In genomic region chr1:92980732-92981647, GRCh38 we compare ENCODE assay signal across 10 cellular contexts. TPM values are rescaled to one million over a fixed set of nuclear protein-coding genes. Genes with fewer than 3 reads are reported as not detected.
DNase-seq lines count a peak whose midpoint lies in the region; ATAC-seq, FAIRE-seq and TF ChIP-seq lines count a peak whose summit lies in the region.
"Had no signal": no experiment of that assay in that cellular context is flagged by ENCODE, and none has a peak within 500 bp of the region (broad histone marks: within the 10 kb centered on the region; RNA-seq: fewer than 3 reads in every experiment).

No MANE protein-coding gene starts in this region.

- H3K27me3 Mint-ChIP-seq in activated B cell treated with CpG ODN at 0.5 μM for 24 hours = no peaks in the 10 kb centered on the region
- H3K27me3 Mint-ChIP-seq in naive thymus-derived CD8-positive, alpha-beta T cell = no peaks in the 10 kb centered on the region

- H3K4me1 Mint-ChIP-seq in activated B cell treated with CpG ODN at 0.5 μM for 24 hours = peaks cover 67% of the 10 kb centered on the region
- H3K4me1 Mint-ChIP-seq in naive thymus-derived CD8-positive, alpha-beta T cell = peaks cover 5 to 49% (median 21%) of the 10 kb centered on the region in 4 donors

- ATAC-seq in GM19023 (IDR thresholded peaks at IDR 0.05; ENCODE audit: unreplicated experiment) (peak; percentile 60), HG02938 (IDR thresholded peaks at IDR 0.05; ENCODE audit: unreplicated experiment) (peak; percentile 61), activated B cell treated with CpG ODN at 0.5 μM for 24 hours (ENCODE audit: low read depth) (peak; percentile 59)
- peak; percentile 95 for ATAC-seq in naive thymus-derived CD8-positive, alpha-beta T cell

- POLR2A ChIA-PET in activated B cell treated with CpG ODN at 0.5 μM for 24 hours (lab: Charles Lee) = interaction anchor here (0.6 to 3.0 kb wide), 12 partner anchors 9 to 149 kb away, joined by 3 to 62 read pairs (median 4); partner anchors contain the start of genes DIPK1A, MTF2 and RPL5
- POLR2A ChIA-PET in naive thymus-derived CD8-positive, alpha-beta T cell (lab: Charles Lee) = interaction anchor here (0.7 to 3.1 kb wide), 8 partner anchors 9 to 984 kb away, joined by 3 to 38 read pairs (median 10); partner anchors contain the start of gene DIPK1A

- no peaks in the 10 kb centered on the region for H3K36me3 Mint-ChIP-seq in activated B cell treated with CpG ODN at 0.5 μM for 24 hours (ENCODE audit: low read depth)
- H3K36me3 Mint-ChIP-seq in naive thymus-derived CD8-positive, alpha-beta T cell = no peaks in the 10 kb centered on the region

- H3K9me3 Mint-ChIP-seq in activated B cell treated with CpG ODN at 0.5 μM for 24 hours = no peaks in the 10 kb centered on the region
- H3K9me3 Mint-ChIP-seq in naive thymus-derived CD8-positive, alpha-beta T cell = peaks cover 0 to 3% (median 2%) of the 10 kb centered on the region in 9 donors

- CTCF ChIA-PET in activated B cell treated with CpG ODN at 0.5 μM for 24 hours (lab: Charles Lee) = interaction anchor here (0.8 to 4.8 kb wide), 9 partner anchors 9 to 123 kb away, joined by 3 to 57 read pairs (median 4); partner anchors contain the start of gene DIPK1A

- H3K27ac Mint-ChIP-seq in activated B cell treated with CpG ODN at 0.5 μM for 24 hours = peak overlapping the region; percentile 94
- H3K27ac Mint-ChIP-seq in naive thymus-derived CD8-positive, alpha-beta T cell = peak overlapping the region; percentile 93 to 99 (median 97)

- FAIRE-seq in HTR-8/SVneo (lab: Jason Lieb, UNC) = no peak

- no peak for TF ChIP-seq CTCF in activated B cell treated with CpG ODN at 0.5 μM for 24 hours (IDR thresholded peaks at IDR 0.05)

- no peak for DNase-seq in activated B cell treated with CpG ODN at 0.5 μM for 24 hours
- DNase-seq in naive thymus-derived CD8-positive, alpha-beta T cell = peak in 8 of 10 donors; percentile 60 to 90 (median 82)
- no peak for DNase-seq in SK-N-DZ (ENCODE audit: low spot score)
- no peak for DNase-seq in HTR-8/SVneo (ENCODE audit: insufficient read length, low spot score)
- no peak for DNase-seq in HPDE6-E6E7 (ENCODE audit: extremely low spot score)
- no peak for DNase-seq in cerebellum (ENCODE audit: low spot score)
- DNase-seq: left cardiac atrium, NCI-H510A treated with DMSO at 0.1 percent for 48 hours had no signal

- H3K4me3 Mint-ChIP-seq in activated B cell treated with CpG ODN at 0.5 μM for 24 hours = peak overlapping the region; percentile 55
- H3K4me3 Mint-ChIP-seq in naive thymus-derived CD8-positive, alpha-beta T cell = peak overlapping the region; percentile 48 to 81 (median 62)

- intact Hi-C loops in activated B cell treated with CpG ODN at 0.5 μM for 24 hours (cut with micrococcal nuclease) = loop anchor here (1.0 kb wide), 2 partner anchors 8 to 13 kb away; no protein-coding TSS in a partner anchor

RNA-seq across cellular contexts. Expression of gene DIPK1A, which starts 19.7 kb away (rescaled TPM):
- 16.0 and 16.7 TPM in 2 replicates for total RNA-seq in activated B cell treated with CpG ODN at 0.5 μM for 24 hours
- total RNA-seq in naive thymus-derived CD8-positive, alpha-beta T cell = 10 to 100 TPM; 12.0 to 14.8 TPM
- 10 to 100 TPM; 11.5 to 14.5 (median 14.1) TPM for polyA plus RNA-seq in naive thymus-derived CD8-positive, alpha-beta T cell
- 8.2 and 10.8 TPM in 2 replicates for polyA plus RNA-seq in SK-N-DZ (2014; cell fraction: cytosol; rRNA removed)
- polyA plus RNA-seq in SK-N-DZ (2014; cell fraction: nucleus; rRNA removed) = 3.0 and 6.4 TPM in 2 replicates
- total RNA-seq in cerebellum = 14.2 TPM

Comparison
In these comparisons a context has a peak if more than half of its experiments do, and no peak if none do; other contexts are left out.
1. DNase-seq: peak in naive thymus-derived CD8-positive, alpha-beta T cell (8 of 10); none in activated B cell treated with CpG ODN at 0.5 μM for 24 hours (single experiment), SK-N-DZ (single experiment), HTR-8/SVneo (single experiment), HPDE6-E6E7 (single experiment) and cerebellum (single experiment).
2. Peak in every context shown above with its lines, with median percentiles within 50 percentile points of each other: ATAC-seq.